In genomic region chr5:147081256-147081872, GRCh38 we compare ENCODE assay signal across 17 cellular contexts.
DNase-seq lines count a peak whose midpoint lies in the region; ATAC-seq and TF ChIP-seq lines count a peak whose summit lies in the region.
"Had no signal": no experiment of that assay in that cellular context is flagged by ENCODE, and none has a peak within 500 bp of the region (broad histone marks: within the 10 kb centered on the region; RNA-seq: fewer than 3 reads in every experiment).

No MANE protein-coding gene starts in this region.

- TF ChIP-seq EP300 in sigmoid colon (IDR thresholded peaks at IDR 0.05), result no peak

- H3K9me3 ChIP-seq in sigmoid colon, result no peaks in the 10 kb centered on the region
- H3K9me3 ChIP-seq: thoracic aorta had no signal

- no peak for ATAC-seq in HG03135 (IDR thresholded peaks at IDR 0.05; ENCODE audit: unreplicated experiment)
- ATAC-seq in left colon, result no peak

- no peak for TF ChIP-seq CTCF in sigmoid colon (IDR thresholded peaks at IDR 0.05)

- DNase-seq in M059J (ENCODE audit: low read depth), result peak; percentile 19
- peak in 58 of 61 donors; percentile 21 to 94 (median 74) for DNase-seq in caudate nucleus (lab: John Stamatoyannopoulos, UW)
- peak; percentile 67 for DNase-seq in middle frontal gyrus (ENCODE audit: extremely low spot score, low spot score)
- peak; percentile 69 for DNase-seq in sigmoid colon
- DNase-seq in germinal center (ENCODE audit: low spot score), result no peak
- DNase-seq in left colon, result no peak
- DNase-seq: activated CD4-positive, alpha-beta T cell treated with anti-CD3 and anti-CD28 coated beads for 4 hours; activated gamma-delta T cell; brain microvascular endothelial cell; dermis blood vessel endothelial cell; erythroblast; NCI-H1694; stimulated activated CD4-positive, alpha-beta T cell treated with anti-CD3 and anti-CD28 coated beads, Interleukin-4, amount 100 ng/mL, for 24 hours had no signal

- TF ChIP-seq POLR2A in sigmoid colon (IDR thresholded peaks at IDR 0.05), result no peak

- H3K27ac ChIP-seq in caudate nucleus (ENCODE audit: low read depth, low read length) (peak overlapping the region; percentile 96), sigmoid colon (peak overlapping the region in 3 of 4 donors; percentile 6 to 49 (median 19))
- H3K27ac ChIP-seq: brain microvascular endothelial cell, SK-N-MC, skin epidermis, thoracic aorta had no signal

- no peaks in the 10 kb centered on the region for H3K27me3 ChIP-seq in sigmoid colon
- H3K27me3 ChIP-seq: brain microvascular endothelial cell had no signal

- no peaks in the 10 kb centered on the region for H3K4me1 ChIP-seq in sigmoid colon

- WGBS in sigmoid colon, 2 donors, result 45 to 53% methylated on average over 10 of the region's 10 CpGs

- no peaks in the 10 kb centered on the region for H3K36me3 ChIP-seq in sigmoid colon
- H3K36me3 ChIP-seq: brain microvascular endothelial cell, thoracic aorta had no signal

- intact Hi-C loops in sigmoid colon (cut with DNase I) (no loop called here), left colon (cut with DNase I, micrococcal nuclease) (no loop called here)

- H3K4me3 ChIP-seq in sigmoid colon, result peak overlapping the region in 1 of 4 donors; percentile 3
- H3K4me3 ChIP-seq: SK-N-MC, skin epidermis, thoracic aorta had no signal

Comparison
In these comparisons a context has a peak if more than half of its experiments do, and no peak if none do; other contexts are left out.
1. DNase-seq: peak in M059J (single experiment), caudate nucleus (58 of 61), middle frontal gyrus (single experiment) and sigmoid colon (single experiment); none in germinal center (single experiment) and left colon (0 of 2).